ENCODE assay signal across 8 cellular contexts in the genomic region with DNA sequence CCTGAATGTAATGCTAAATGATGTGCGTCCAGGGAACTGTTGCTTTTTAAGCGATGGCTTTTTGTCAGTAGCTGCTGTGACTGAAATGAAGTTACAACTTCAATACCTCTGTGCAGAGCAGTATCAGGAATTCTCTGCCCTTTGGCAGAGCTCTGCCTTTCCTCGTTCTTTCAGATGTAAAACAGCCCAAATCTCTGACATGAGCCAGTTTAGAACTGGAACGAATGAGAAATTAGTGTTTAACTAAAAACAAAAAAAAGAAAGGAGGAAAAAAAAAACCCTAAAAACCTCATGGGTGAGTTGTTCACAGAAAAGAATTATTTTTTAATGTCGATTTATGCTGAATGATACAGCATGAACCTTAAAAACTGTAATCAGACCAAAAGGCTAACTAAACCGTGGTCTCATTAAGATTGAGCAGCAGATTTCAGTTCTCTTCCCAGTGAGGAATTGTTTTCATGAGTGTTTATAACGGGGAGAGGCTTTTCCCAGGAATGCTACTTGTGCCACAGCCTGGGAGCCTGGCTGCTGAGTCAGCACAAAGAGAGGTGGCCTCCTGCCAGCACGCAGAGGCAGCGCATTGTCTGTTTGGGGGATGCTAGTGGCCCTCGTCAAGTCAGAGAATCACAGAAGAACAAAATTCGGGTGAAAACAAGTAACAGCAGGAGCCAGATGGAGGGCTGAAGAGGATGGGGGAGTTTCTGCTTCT.
A peak's percentile ranks its signal among the peaks of the same experiment; 100 is the strongest.
DNase-seq lines count a peak whose midpoint lies in the region; ATAC-seq, FAIRE-seq and TF ChIP-seq lines count a peak whose summit lies in the region.

No MANE protein-coding gene starts in this region.

- no peaks in the 10 kb centered on the region for H3K9me2 ChIP-seq in MM.1S (replicated peaks; ENCODE audit: insufficient read depth, low read length)

- no peaks in the 10 kb centered on the region for H3F3A ChIP-seq in MM.1S (ENCODE audit: insufficient read depth, low read length)

- no peaks in the 10 kb centered on the region for H3K36me3 Mint-ChIP-seq in activated naive CD4-positive, alpha-beta T cell treated with anti-CD3 and anti-CD28 coated beads, Interleukin-2, amount 10 ng/mL, durations not matched to agents 7 days and 5 days
- H3K36me3 Mint-ChIP-seq in activated T-cell treated with anti-CD3 and anti-CD28 coated beads, Interleukin-2, amount 50 U/mL, for 4 hours (ENCODE audit: insufficient read depth) = no peaks in the 10 kb centered on the region

- H3K36me3 ChIP-seq in HUES6 (ENCODE audit: control insufficient read depth, insufficient read depth, low read length) = no peaks in the 10 kb centered on the region
- H3K36me3 ChIP-seq in keratinocyte (ENCODE audit: control insufficient read depth in 2 of 2, extremely low read depth in 1 of 2, insufficient read depth in 2 of 2, low read length in 2 of 2) = peaks cover 3 to 19% of the 10 kb centered on the region in 2 experiments
- H3K36me3 ChIP-seq in MM.1S (replicated peaks; ENCODE audit: insufficient read depth, low read length) = no peaks in the 10 kb centered on the region

- H3K4me1 Mint-ChIP-seq in activated naive CD4-positive, alpha-beta T cell treated with anti-CD3 and anti-CD28 coated beads, Interleukin-2, amount 10 ng/mL, durations not matched to agents 7 days and 5 days = peaks cover 2% of the 10 kb centered on the region
- H3K4me1 Mint-ChIP-seq in activated T-cell treated with anti-CD3 and anti-CD28 coated beads, Interleukin-2, amount 50 U/mL, for 4 hours (ENCODE audit: low read depth) = peaks cover 8% of the 10 kb centered on the region

- CTCF ChIA-PET in activated naive CD4-positive, alpha-beta T cell treated with anti-CD3 and anti-CD28 coated beads, Interleukin-2, amount 10 ng/mL, durations not matched to agents 7 days and 5 days (lab: Charles Lee) = no interaction called here

- H3K9me3 ChIP-seq in HUES6 (ENCODE audit: control insufficient read depth, insufficient read depth, low read depth, low read length) (no peaks in the 10 kb centered on the region), keratinocyte (ENCODE audit: control insufficient read depth, low read depth, low read length) (no peaks in the 10 kb centered on the region), MM.1S (replicated peaks; ENCODE audit: insufficient read depth, low read length) (no peaks in the 10 kb centered on the region)

- H2AFZ ChIP-seq in keratinocyte (ENCODE audit: control insufficient read depth, low read length) (no peak overlapping the region), MM.1S (ENCODE audit: low read length) (no peak overlapping the region)

- no peaks in the 10 kb centered on the region for H3K9me1 ChIP-seq in keratinocyte (ENCODE audit: control insufficient read depth, extremely low read depth, insufficient read depth, low read length)

- no peak for ATAC-seq in activated T-cell treated with anti-CD3 and anti-CD28 coated beads, Interleukin-2, amount 50 U/mL, for 4 hours
- ATAC-seq in HG02840 (IDR thresholded peaks at IDR 0.05; ENCODE audit: low FRiP score, unreplicated experiment) = no peak

- dilution Hi-C loops in keratinocyte (cut with MboI; ENCODE audit: extremely low pct_ligation_motif_present, low sequenced_read_pairs) = no loop called here

- H3K27me3 Mint-ChIP-seq in activated naive CD4-positive, alpha-beta T cell treated with anti-CD3 and anti-CD28 coated beads, Interleukin-2, amount 10 ng/mL, durations not matched to agents 7 days and 5 days = peaks cover 62% of the 10 kb centered on the region
- H3K27me3 Mint-ChIP-seq in activated T-cell treated with anti-CD3 and anti-CD28 coated beads, Interleukin-2, amount 50 U/mL, for 4 hours (ENCODE audit: low read depth) = peaks cover 45% of the 10 kb centered on the region

- H3K79me2 ChIP-seq in keratinocyte (ENCODE audit: control insufficient read depth, insufficient read depth, low read length) (peaks cover 40% of the 10 kb centered on the region), MM.1S (ENCODE audit: low read length) (peaks cover 21% of the 10 kb centered on the region)

- H3K4me3 Mint-ChIP-seq in activated naive CD4-positive, alpha-beta T cell treated with anti-CD3 and anti-CD28 coated beads, Interleukin-2, amount 10 ng/mL, durations not matched to agents 7 days and 5 days = no peak overlapping the region
- no peak overlapping the region for H3K4me3 Mint-ChIP-seq in activated T-cell treated with anti-CD3 and anti-CD28 coated beads, Interleukin-2, amount 50 U/mL, for 4 hours

- H4K20me1 ChIP-seq in keratinocyte (ENCODE audit: control insufficient read depth, extremely low read depth, insufficient read depth, low read length) (no peaks in the 10 kb centered on the region), MM.1S (ENCODE audit: insufficient read depth, low read length) (no peaks in the 10 kb centered on the region)

- H3K4me1 ChIP-seq in HUES6 (ENCODE audit: control insufficient read depth, insufficient read depth, low read length) = peaks cover 69% of the 10 kb centered on the region
- peaks cover 25% of the 10 kb centered on the region for H3K4me1 ChIP-seq in keratinocyte (ENCODE audit: control insufficient read depth, extremely low read depth, insufficient read depth, low read length)
- H3K4me1 ChIP-seq in MM.1S (ENCODE audit: low read length) = no peaks in the 10 kb centered on the region

- H3K27ac ChIP-seq in HUES6 (ENCODE audit: low read depth, low read length) (peak overlapping the region; percentile 97), keratinocyte (ENCODE audit: control insufficient read depth, insufficient read depth, low read length) (peak overlapping the region; percentile 15), MM.1S (ENCODE audit: low read length) (no peak overlapping the region)

- no peak overlapping the region for H3K27ac Mint-ChIP-seq in activated naive CD4-positive, alpha-beta T cell treated with anti-CD3 and anti-CD28 coated beads, Interleukin-2, amount 10 ng/mL, durations not matched to agents 7 days and 5 days

- no peaks in the 10 kb centered on the region for H3K9me3 Mint-ChIP-seq in activated naive CD4-positive, alpha-beta T cell treated with anti-CD3 and anti-CD28 coated beads, Interleukin-2, amount 10 ng/mL, durations not matched to agents 7 days and 5 days
- no peaks in the 10 kb centered on the region for H3K9me3 Mint-ChIP-seq in activated T-cell treated with anti-CD3 and anti-CD28 coated beads, Interleukin-2, amount 50 U/mL, for 4 hours

- H3K4me2 ChIP-seq in keratinocyte (ENCODE audit: control insufficient read depth, extremely low read depth, insufficient read depth, low read depth, low read length) (no peak overlapping the region), MM.1S (ENCODE audit: low read depth, low read length) (no peak overlapping the region)

- H3K4me3 ChIP-seq in HUES6 (ENCODE audit: low read depth, low read length) = peak overlapping the region; percentile 44
- no peak overlapping the region for H3K4me3 ChIP-seq in cardiac fibroblast (replicated peaks in 1 of 2; ENCODE audit: low read depth in 2 of 2, low read length in 2 of 2)
- H3K4me3 ChIP-seq in keratinocyte (ENCODE audit: control insufficient read depth in 2 of 3, extremely low read depth in 1 of 3, insufficient read depth in 2 of 3, low read depth in 1 of 3, low read length in 3 of 3) = no peak overlapping the region
- H3K4me3 ChIP-seq in MM.1S (ENCODE audit: low read length) = no peak overlapping the region

- no peak for TF ChIP-seq CTCF in cardiac fibroblast (IDR thresholded peaks at IDR 0.05; ENCODE audit: low read depth, low read length)
- no peak for TF ChIP-seq CTCF in keratinocyte (optimal IDR thresholded peaks at IDR 0.05 in 1 of 3, IDR thresholded peaks at IDR 0.05 in 1 of 3, conservative IDR thresholded peaks at IDR 0.05 in 1 of 3; ENCODE audit: extremely low read depth in 1 of 3, insufficient read depth in 2 of 3, low read length in 3 of 3)
- no peak for TF ChIP-seq CTCF in MM.1S (IDR thresholded peaks at IDR 0.05; ENCODE audit: low read length)

- FAIRE-seq in keratinocyte (lab: Jason Lieb, UNC) = no peak

- H3K9ac ChIP-seq in HUES6 (ENCODE audit: low read length) = peak overlapping the region; percentile 62
- H3K9ac ChIP-seq in keratinocyte (ENCODE audit: control insufficient read depth, extremely low read depth, insufficient read depth, low read length) = peak overlapping the region; percentile 22
- H3K9ac ChIP-seq in MM.1S (ENCODE audit: low read length) = no peak overlapping the region

- H3K27me3 ChIP-seq in HUES6 (ENCODE audit: control insufficient read depth, insufficient read depth, low read length) (no peaks in the 10 kb centered on the region), keratinocyte (ENCODE audit: control insufficient read depth, extremely low read depth, insufficient read depth, low read length) (no peaks in the 10 kb centered on the region), MM.1S (replicated peaks; ENCODE audit: insufficient read depth, low read length) (no peaks in the 10 kb centered on the region)

- DNase-seq in cardiac fibroblast (ENCODE audit: low read depth in 2 of 2) = peak; percentile 77 to 92
- no peak for DNase-seq in keratinocyte (ENCODE audit: low read depth, low spot score)
- peak; percentile 55 for DNase-seq in stromal cell of bone marrow (ENCODE audit: low read depth)
- no peak for DNase-seq in activated naive CD4-positive, alpha-beta T cell treated with anti-CD3 and anti-CD28 coated beads, Interleukin-2, amount 10 ng/mL, durations not matched to agents 7 days and 5 days
- DNase-seq in activated T-cell treated with anti-CD3 and anti-CD28 coated beads, Interleukin-2, amount 50 U/mL, for 4 hours = no peak
- DNase-seq in MM.1S = no peak

Comparison
In these comparisons a context has a peak if more than half of its experiments do, and no peak if none do; other contexts are left out.
1. DNase-seq: peak in cardiac fibroblast (2 of 2) and stromal cell of bone marrow (single experiment); none in keratinocyte (single experiment), activated naive CD4-positive, alpha-beta T cell treated with anti-CD3 and anti-CD28 coated beads, Interleukin-2, amount 10 ng/mL, durations not matched to agents 7 days and 5 days (single experiment), activated T-cell treated with anti-CD3 and anti-CD28 coated beads, Interleukin-2, amount 50 U/mL, for 4 hours (single experiment) and MM.1S (single experiment).